Comparison of ENCODE assay signal across 24 cellular contexts in the genomic region with DNA sequence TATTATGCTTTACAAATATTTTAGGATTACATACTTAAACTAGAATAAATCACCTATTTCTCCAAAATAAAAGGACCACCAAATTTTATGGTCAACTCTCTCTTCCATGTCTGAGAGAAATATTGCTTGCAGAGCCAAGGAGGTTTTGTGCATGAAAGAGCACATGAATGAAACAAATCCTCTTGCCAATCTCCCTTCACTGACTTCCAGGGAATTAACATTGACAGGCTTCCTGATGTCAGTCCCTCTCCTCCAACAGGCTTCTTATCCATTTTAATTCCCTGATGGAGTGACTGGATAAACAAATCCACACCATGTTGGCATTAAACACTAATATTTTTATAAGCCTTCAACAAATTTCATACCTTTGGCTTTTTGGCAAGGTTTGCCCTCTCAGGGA. TPM values are rescaled to one million over a fixed set of nuclear protein-coding genes. Genes with fewer than 3 reads are reported as not detected.
"Had no signal": no experiment of that assay in that cellular context is flagged by ENCODE, and none has a peak within 500 bp of the region (broad histone marks: within the 10 kb centered on the region; RNA-seq: fewer than 3 reads in every experiment).

No MANE protein-coding gene starts in this region.

- H3K4me3 ChIP-seq: body of pancreas, cardiac muscle cell, lower lobe of right lung, pancreas, right lobe of liver, skin epidermis, thyroid gland, upper lobe of right lung had no signal

- H3K27me3 ChIP-seq: body of pancreas, cardiac muscle cell, foreskin keratinocyte, pancreas, right lobe of liver, thyroid gland, upper lobe of right lung had no signal

- H3K9me3 ChIP-seq: lower lobe of right lung, pancreas, right lobe of liver, thyroid gland, upper lobe of right lung had no signal

- DNase-seq: activated CD4-positive, alpha-beta memory T cell treated with anti-CD3 and anti-CD28 coated beads, Interleukin-2, amount 10 ng/mL, durations not matched to agents 7 days and 5 days; activated CD4-positive, alpha-beta T cell treated with anti-CD3 and anti-CD28 coated beads, Interleukin-2, amount 10 ng/mL, durations not matched to agents 24 days and 14 days; activated gamma-delta T cell treated with Interleukin-2 at 50 U/mL for 16 hours; anterior cingulate cortex; body of pancreas; effector memory CD4-positive, alpha-beta T cell; kidney; lower lobe of right lung; natural killer cell; pancreas; right lobe of liver; stimulated activated CD4-positive, alpha-beta T cell treated with anti-CD3 and anti-CD28 coated beads, Interleukin-1b, Interleukin-23, amount 100 ng/mL, for 48 hours; T-helper 17 cell; thyroid gland; upper lobe of right lung had no signal

- H3K4me3 Mint-ChIP-seq: activated CD4-positive, alpha-beta memory T cell treated with anti-CD3 and anti-CD28 coated beads, Interleukin-2, amount 10 ng/mL, durations not matched to agents 7 days and 5 days; activated CD4-positive, alpha-beta T cell treated with anti-CD3 and anti-CD28 coated beads, Interleukin-2, amount 10 ng/mL, durations not matched to agents 24 days and 14 days; activated naive CD4-positive, alpha-beta T cell treated with anti-CD3 and anti-CD28 coated beads, Interleukin-2, amount 50 U/mL, for 24 hours; natural killer cell; stimulated activated naive CD8-positive, alpha-beta T cell treated with anti-CD3 and anti-CD28 coated beads, Interleukin-15, Interleukin-2, amounts not matched to agents 100 ng/mL and 50 ng/mL, for 24 hours; T-helper 17 cell had no signal

- H3K9me3 Mint-ChIP-seq: activated CD4-positive, alpha-beta memory T cell treated with anti-CD3 and anti-CD28 coated beads, Interleukin-2, amount 10 ng/mL, durations not matched to agents 7 days and 5 days; activated naive CD4-positive, alpha-beta T cell treated with anti-CD3 and anti-CD28 coated beads, Interleukin-2, amount 50 U/mL, for 24 hours; stimulated activated naive CD8-positive, alpha-beta T cell treated with anti-CD3 and anti-CD28 coated beads, Interleukin-15, Interleukin-2, amounts not matched to agents 100 ng/mL and 50 ng/mL, for 24 hours had no signal

- FAIRE-seq: colon, pancreas had no signal

- ATAC-seq: activated CD4-positive, CD25-positive, alpha-beta regulatory T cell treated with anti-CD3 and anti-CD28 coated beads, Interleukin-2, amount 50 U/mL, for 24 hours; body of pancreas; left lobe of liver; lower lobe of right lung; natural killer cell; pancreas; right lobe of liver; T-helper 17 cell; upper lobe of right lung had no signal

- H3K27ac ChIP-seq: body of pancreas, cardiac muscle cell, foreskin keratinocyte, lower lobe of right lung, pancreas, right lobe of liver, skin epidermis, thyroid gland, upper lobe of right lung had no signal

- H3K36me3 ChIP-seq: cardiac muscle cell, lower lobe of right lung, pancreas, right lobe of liver, thyroid gland, upper lobe of right lung had no signal

- H3K4me1 ChIP-seq: body of pancreas, lower lobe of right lung, pancreas, right lobe of liver, thyroid gland, upper lobe of right lung had no signal

- H3K27ac Mint-ChIP-seq: activated CD4-positive, alpha-beta memory T cell treated with anti-CD3 and anti-CD28 coated beads, Interleukin-2, amount 10 ng/mL, durations not matched to agents 7 days and 5 days; activated CD4-positive, alpha-beta T cell treated with anti-CD3 and anti-CD28 coated beads, Interleukin-2, amount 10 ng/mL, durations not matched to agents 24 days and 14 days; activated naive CD4-positive, alpha-beta T cell treated with anti-CD3 and anti-CD28 coated beads, Interleukin-2, amount 50 U/mL, for 24 hours; natural killer cell; stimulated activated naive CD8-positive, alpha-beta T cell treated with anti-CD3 and anti-CD28 coated beads, Interleukin-15, Interleukin-2, amounts not matched to agents 100 ng/mL and 50 ng/mL, for 24 hours; T-helper 17 cell had no signal

- H3K27me3 Mint-ChIP-seq: activated CD4-positive, alpha-beta memory T cell treated with anti-CD3 and anti-CD28 coated beads, Interleukin-2, amount 10 ng/mL, durations not matched to agents 7 days and 5 days; activated CD4-positive, alpha-beta T cell treated with anti-CD3 and anti-CD28 coated beads, Interleukin-2, amount 10 ng/mL, durations not matched to agents 24 days and 14 days; activated naive CD4-positive, alpha-beta T cell treated with anti-CD3 and anti-CD28 coated beads, Interleukin-2, amount 50 U/mL, for 24 hours; stimulated activated naive CD8-positive, alpha-beta T cell treated with anti-CD3 and anti-CD28 coated beads, Interleukin-15, Interleukin-2, amounts not matched to agents 100 ng/mL and 50 ng/mL, for 24 hours; T-helper 17 cell had no signal

- H3K4me1 Mint-ChIP-seq: activated CD4-positive, alpha-beta memory T cell treated with anti-CD3 and anti-CD28 coated beads, Interleukin-2, amount 10 ng/mL, durations not matched to agents 7 days and 5 days; activated CD4-positive, alpha-beta T cell treated with anti-CD3 and anti-CD28 coated beads, Interleukin-2, amount 10 ng/mL, durations not matched to agents 24 days and 14 days; activated naive CD4-positive, alpha-beta T cell treated with anti-CD3 and anti-CD28 coated beads, Interleukin-2, amount 50 U/mL, for 24 hours; natural killer cell; T-helper 17 cell had no signal

- H3K36me3 Mint-ChIP-seq: activated naive CD4-positive, alpha-beta T cell treated with anti-CD3 and anti-CD28 coated beads, Interleukin-2, amount 50 U/mL, for 24 hours; natural killer cell had no signal

RNA-seq across cellular contexts. Expression of a gene that starts 45.3 kb away (rescaled TPM):
- total RNA-seq: activated CD4-positive, alpha-beta memory T cell treated with anti-CD3 and anti-CD28 coated beads, Interleukin-2, amount 10 ng/mL, durations not matched to agents 7 days and 5 days; activated CD4-positive, alpha-beta T cell treated with anti-CD3 and anti-CD28 coated beads, Interleukin-2, amount 10 ng/mL, durations not matched to agents 24 days and 14 days; dermis microvascular lymphatic vessel endothelial cell; natural killer cell; T-helper 17 cell had no signal
